In genomic region chr11:45580399-45580798, GRCh38 we compare ENCODE assay signal across 12 cellular contexts.
DNase-seq lines count a peak whose midpoint lies in the region; ATAC-seq, FAIRE-seq and TF ChIP-seq lines count a peak whose summit lies in the region.
"Had no signal": no experiment of that assay in that cellular context is flagged by ENCODE, and none has a peak within 500 bp of the region (broad histone marks: within the 10 kb centered on the region; RNA-seq: fewer than 3 reads in every experiment).

No MANE protein-coding gene starts in this region.

- H3K36me3 ChIP-seq in K562 (ENCODE audit: control insufficient read depth, insufficient read depth, low read length) (no peaks in the 10 kb centered on the region), HepG2 (replicated peaks in 1 of 2; ENCODE audit: control insufficient read depth in 1 of 2, insufficient read depth in 2 of 2, low read length in 2 of 2) (no peaks in the 10 kb centered on the region)
- H3K36me3 ChIP-seq: vagina had no signal

- H4K20me1 ChIP-seq in K562 (replicated peaks; ENCODE audit: control insufficient read depth, insufficient read depth, low read length) (peaks cover 9% of the 10 kb centered on the region), HepG2 (ENCODE audit: insufficient read depth, low read length) (no peaks in the 10 kb centered on the region; the same call in 1 of the 2 replicates)

- POLR2A ChIA-PET in K562 (lab: Yijun Ruan, JAX) (no interaction called here), HepG2 (lab: Yijun Ruan, JAX) (no interaction called here)

- H3K9me1 ChIP-seq in K562 (ENCODE audit: control insufficient read depth, insufficient read depth, low read length), result no peaks in the 10 kb centered on the region

- TF ChIP-seq RAD21 in K562 (CRISPR knock-in tag; conservative IDR thresholded peaks at IDR 0.05 in 1 of 2, IDR thresholded peaks at IDR 0.05 in 1 of 2) (no peak), HepG2 (CRISPR knock-in tag; IDR thresholded peaks at IDR 0.05) (no peak)

- H3K9me3 ChIP-seq in K562 (replicated peaks; ENCODE audit: control insufficient read depth, insufficient read depth, low read depth, low read length) (no peaks in the 10 kb centered on the region), HepG2 (ENCODE audit: low read length) (no peaks in the 10 kb centered on the region)
- H3K9me3 ChIP-seq: vagina had no signal

- TF ChIP-seq POLR2A in K562 (conservative IDR thresholded peaks at IDR 0.05) (no peak), HepG2 (IDR thresholded peaks at IDR 0.05; ENCODE audit: insufficient read depth in 1 of 2, low read depth in 2 of 2, low read length in 2 of 2) (no peak)

- WGBS in K562 (ENCODE audit: insufficient coverage, low coverage, missing lambda C conversion rate), result 4% methylated on average over 6 of the region's 6 CpGs
- 0% methylated on average over 6 of the region's 6 CpGs for WGBS in HepG2 (ENCODE audit: low lambda C conversion rate)

- TF ChIP-seq EP300 in K562 (IDR thresholded peaks at IDR 0.05; ENCODE audit: low read length) (no peak), HepG2 (IDR thresholded peaks at IDR 0.05; ENCODE audit: low read depth in 2 of 2, low read length in 2 of 2) (no peak), HepG2 (CRISPR knock-in tag; IDR thresholded peaks at IDR 0.05; ENCODE audit: borderline replicate concordance) (no peak)

- FAIRE-seq in K562 (lab: Jason Lieb, UNC) (no peak), HepG2 (lab: Jason Lieb, UNC) (no peak)
- FAIRE-seq: endometrium had no signal

- H3K79me2 ChIP-seq in K562 (ENCODE audit: control insufficient read depth, insufficient read depth, low read length), result no peaks in the 10 kb centered on the region
- no peaks in the 10 kb centered on the region for H3K79me2 ChIP-seq in HepG2 (ENCODE audit: insufficient read depth, low read length)

- CTCF ChIA-PET in K562 (lab: Yijun Ruan, JAX; ENCODE audit: low intra/inter-chr PET ratio) (no interaction called here), HepG2 (lab: Yijun Ruan, JAX; ENCODE audit: low intra/inter-chr PET ratio, low total read pairs) (no interaction called here)

- BruUV-seq in K562 (replicated peaks; lab: Mats Ljungman, UMichigan) (no TSS peak), HepG2 (replicated peaks; lab: Mats Ljungman, UMichigan) (no TSS peak)

- H3K4me1 ChIP-seq in K562 (replicated peaks in 1 of 2; ENCODE audit: control insufficient read depth in 2 of 2, insufficient read depth in 2 of 2, low read length in 2 of 2), result no peaks in the 10 kb centered on the region
- no peaks in the 10 kb centered on the region for H3K4me1 ChIP-seq in HepG2 (ENCODE audit: insufficient read depth, low read length)
- H3K4me1 ChIP-seq: vagina had no signal

- no peak overlapping the region for H3K4me2 ChIP-seq in K562 (ENCODE audit: insufficient read depth, low read length)
- no peak overlapping the region for H3K4me2 ChIP-seq in HepG2 (ENCODE audit: low read depth, low read length)

- H2AFZ ChIP-seq in K562 (ENCODE audit: low read depth, low read length), result no peak overlapping the region
- H2AFZ ChIP-seq in HepG2 (ENCODE audit: low read length), result no peak overlapping the region

- in situ Hi-C loops in K562 (cut with MboI) (no loop called here), HepG2 (cut with HindIII; ENCODE audit: extremely low pct_ligation_motif_present, low pct_unique_long_range_greater_than_20kb) (no loop called here)

- H3K9ac ChIP-seq in K562 (ENCODE audit: insufficient read depth in 1 of 2, low read depth in 2 of 2, low read length in 2 of 2) (no peak overlapping the region), HepG2 (ENCODE audit: insufficient read depth, low read depth, low read length) (no peak overlapping the region)

- peaks cover 0 to 23% of the 10 kb centered on the region in 2 experiments; a peak in 2 of 5 replicates for H3K27me3 ChIP-seq in K562 (ENCODE audit: control insufficient read depth in 2 of 2, insufficient read depth in 2 of 2, low read length in 2 of 2)
- peaks cover 2 to 6% of the 10 kb centered on the region in 2 experiments; a peak in 3 of 5 replicates for H3K27me3 ChIP-seq in HepG2 (ENCODE audit: control insufficient read depth in 1 of 2, insufficient read depth in 2 of 2, low read length in 2 of 2)
- H3K27me3 ChIP-seq: vagina had no signal

- H3K4me3 ChIP-seq in K562 (no peak overlapping the region), HepG2 (replicated peaks in 1 of 3; ENCODE audit: insufficient read depth in 1 of 3, low read depth in 2 of 3, low read length in 3 of 3) (no peak overlapping the region)
- H3K4me3 ChIP-seq: vagina had no signal

- TF ChIP-seq CTCF in K562 (IDR thresholded peaks at IDR 0.05 in 2 of 3, conservative IDR thresholded peaks at IDR 0.05 in 1 of 3; ENCODE audit: insufficient read depth in 2 of 3, low read depth in 1 of 3, low read length in 3 of 3) (no peak), HepG2 (CRISPR knock-in tag; IDR thresholded peaks at IDR 0.05) (no peak)

- intact Hi-C loops in K562 (cut with micrococcal nuclease), result no loop called here
- intact Hi-C loops in HepG2 (cut with micrococcal nuclease; ENCODE audit: unreplicated experiment), result no loop called here

- DNase-seq in EL, result peak; percentile 14
- DNase-seq in LHCN-M2 (ENCODE audit: low read depth), result peak; percentile 20
- DNase-seq in K562 (ENCODE audit: extremely low read depth in 1 of 4, low spot score in 3 of 4), result peak in 2 of 4 experiments; percentile 18 to 23
- no peak for DNase-seq in HepG2 (ENCODE audit: low spot score)
- no peak for DNase-seq in NCI-H2107 treated with DMSO at 0.1 percent for 48 hours (lab: John Stamatoyannopoulos, UW; ENCODE audit: unreplicated experiment)
- DNase-seq: activated T-cell treated with anti-CD3 and anti-CD28 coated beads, Interleukin-2, amount 50 U/mL, for 1 hour; NCI-H1436 treated with DMSO at 0.1 percent for 48 hours had no signal

- H3K27ac ChIP-seq in K562 (ENCODE audit: extremely low read depth, low read depth, low read length) (no peak overlapping the region), HepG2 (ENCODE audit: extremely low read length, insufficient read depth, low read length) (no peak overlapping the region)
- H3K27ac ChIP-seq: vagina had no signal

- ATAC-seq in K562 (0 out of 3 replicates have a peak, but pooled peaks have one; percentile 55), HepG2 (peak; percentile 48; the same call in 1 of the 3 replicates), GM18519 (IDR thresholded peaks at IDR 0.05; ENCODE audit: low FRiP score, unreplicated experiment) (no peak), HG03354 (IDR thresholded peaks at IDR 0.05; ENCODE audit: poor library complexity, severe bottlenecking, unreplicated experiment) (no peak), HG02642 (IDR thresholded peaks at IDR 0.05; ENCODE audit: poor library complexity, unreplicated experiment) (no peak)

TF ChIP-seq in K562, 482 proteins besides CTCF, POLR2A, EP300 and RAD21 (continues in another document):
- TF ChIP-seq, protein P1, sequence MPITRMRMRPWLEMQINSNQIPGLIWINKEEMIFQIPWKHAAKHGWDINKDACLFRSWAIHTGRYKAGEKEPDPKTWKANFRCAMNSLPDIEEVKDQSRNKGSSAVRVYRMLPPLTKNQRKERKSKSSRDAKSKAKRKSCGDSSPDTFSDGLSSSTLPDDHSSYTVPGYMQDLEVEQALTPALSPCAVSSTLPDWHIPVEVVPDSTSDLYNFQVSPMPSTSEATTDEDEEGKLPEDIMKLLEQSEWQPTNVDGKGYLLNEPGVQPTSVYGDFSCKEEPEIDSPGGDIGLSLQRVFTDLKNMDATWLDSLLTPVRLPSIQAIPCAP (CRISPR knock-in tag; IDR thresholded peaks at IDR 0.05; ENCODE audit: borderline replicate concordance), result no peak
- TF ChIP-seq MIER1 (IDR thresholded peaks at IDR 0.05; ENCODE audit: low read depth) (peak; percentile 86), EHMT2 (IDR thresholded peaks at IDR 0.05) (peak; percentile 89)

TF ChIP-seq in HepG2, 621 proteins besides CTCF, POLR2A, EP300 and RAD21 (continues in another document):
- TF ChIP-seq, protein P2, sequence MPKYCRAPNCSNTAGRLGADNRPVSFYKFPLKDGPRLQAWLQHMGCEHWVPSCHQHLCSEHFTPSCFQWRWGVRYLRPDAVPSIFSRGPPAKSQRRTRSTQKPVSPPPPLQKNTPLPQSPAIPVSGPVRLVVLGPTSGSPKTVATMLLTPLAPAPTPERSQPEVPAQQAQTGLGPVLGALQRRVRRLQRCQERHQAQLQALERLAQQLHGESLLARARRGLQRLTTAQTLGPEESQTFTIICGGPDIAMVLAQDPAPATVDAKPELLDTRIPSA (CRISPR knock-in tag; IDR thresholded peaks at IDR 0.05; ENCODE audit: borderline replicate concordance), result no peak
- TF ChIP-seq ZNF614 (CRISPR knock-in tag; IDR thresholded peaks at IDR 0.05; ENCODE audit: borderline replicate concordance) (no peak), SUZ12 (IDR thresholded peaks at IDR 0.05; ENCODE audit: low read depth, low read length) (no peak), FOXJ3 (CRISPR knock-in tag; IDR thresholded peaks at IDR 0.05; ENCODE audit: borderline replicate concordance) (no peak), ZNF580 (CRISPR knock-in tag; IDR thresholded peaks at IDR 0.05; ENCODE audit: borderline replicate concordance, low read depth) (no peak), MLXIP (CRISPR knock-in tag; IDR thresholded peaks at IDR 0.05; ENCODE audit: borderline replicate concordance) (no peak), WIZ (CRISPR knock-in tag; IDR thresholded peaks at IDR 0.05) (peak; percentile 47; the same call in 1 of the 2 replicates)

Comparison
In these comparisons a context has a peak if more than half of its experiments do, and no peak if none do; other contexts are left out.
1. DNase-seq: peak in EL (single experiment) and LHCN-M2 (single experiment); none in HepG2 (single experiment) and NCI-H2107 treated with DMSO at 0.1 percent for 48 hours (single experiment).
2. ATAC-seq: peak in K562 (single experiment) and HepG2 (single experiment); none in GM18519 (single experiment), HG03354 (single experiment) and HG02642 (single experiment).